In genomic region chr20:23257848-23258746, GRCh38 we compare ENCODE assay signal across 2 cellular contexts.
A peak's percentile ranks its signal among the peaks of the same experiment; 100 is the strongest.
TF ChIP-seq lines count a peak whose summit lies in the region.

No MANE protein-coding gene starts in this region.

TF ChIP-seq in K562, 482 proteins besides CTCF, POLR2A, EP300 and RAD21 (continued from another document):
- TF ChIP-seq ATF3 (IDR thresholded peaks at IDR 0.05) (peak; percentile 75), ATF3 (CRISPR knock-in tag; conservative IDR thresholded peaks at IDR 0.05) (no peak)
TF ChIP-seq in K562: peak in this region for 8.

TF ChIP-seq in HepG2, 621 proteins besides CTCF, POLR2A, EP300 and RAD21 (continued from another document):
- TF ChIP-seq PAXIP1 (CRISPR knock-in tag; conservative IDR thresholded peaks at IDR 0.05) (no peak), ATF7 (IDR thresholded peaks at IDR 0.05) (peak; percentile 74), ATF7 (CRISPR knock-in tag; IDR thresholded peaks at IDR 0.05) (no peak), ERF (CRISPR knock-in tag; IDR thresholded peaks at IDR 0.05) (no peak), PAF1 (CRISPR knock-in tag; IDR thresholded peaks at IDR 0.05) (no peak), NR2F2 (IDR thresholded peaks at IDR 0.05; ENCODE audit: borderline replicate concordance, low read depth) (no peak), CEBPB (IDR thresholded peaks at IDR 0.05; ENCODE audit: borderline replicate concordance, low read depth, low read length) (peak; percentile 65; the same call in 1 of the 2 replicates)
- TF ChIP-seq, protein P1, sequence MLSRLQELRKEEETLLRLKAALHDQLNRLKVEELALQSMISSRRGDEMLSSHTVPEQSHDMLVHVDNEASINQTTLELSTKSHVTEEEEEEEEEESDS (CRISPR knock-in tag; IDR thresholded peaks at IDR 0.05; ENCODE audit: borderline replicate concordance): no peak
